8 cellular contexts compared by ENCODE assay signal in the genomic region with DNA sequence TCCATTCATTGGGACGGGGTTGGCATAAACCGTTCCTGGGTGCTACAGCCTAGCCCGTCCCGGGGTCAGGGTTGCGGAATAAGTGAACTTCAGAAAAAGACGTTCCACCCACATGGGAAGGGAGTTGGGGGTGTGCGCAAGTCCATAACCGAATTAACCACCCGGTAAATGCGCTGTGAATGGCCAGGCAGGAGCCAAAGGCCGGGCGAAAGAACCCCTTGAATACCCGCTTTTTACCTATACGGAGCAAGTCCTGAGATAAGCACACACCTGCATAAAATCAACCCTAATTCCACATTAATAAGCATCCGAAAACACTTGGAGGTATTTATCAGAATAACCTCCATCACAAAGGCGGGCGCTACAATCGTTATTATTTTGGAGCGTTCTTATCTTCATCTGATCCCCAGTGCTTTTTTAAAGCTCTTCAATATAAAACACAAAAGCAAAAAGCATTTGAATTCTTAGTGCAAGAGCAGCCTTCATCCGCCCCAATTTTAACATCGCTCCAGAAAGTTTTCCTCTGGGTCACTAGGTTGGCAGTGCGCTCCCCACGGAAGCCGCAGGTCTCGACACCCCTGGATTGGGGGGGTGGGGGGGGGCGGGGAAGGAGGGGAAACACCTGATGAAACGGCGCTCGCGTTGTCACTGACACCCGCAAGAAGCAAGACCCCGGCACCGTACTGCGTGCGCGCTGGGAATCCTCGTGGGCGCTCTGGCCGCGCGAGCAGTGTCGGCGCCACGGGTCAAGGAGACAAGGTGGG. TPM values are rescaled to one million over a fixed set of nuclear protein-coding genes. Genes with fewer than 3 reads are reported as not detected.
A peak's percentile ranks its signal among the peaks of the same experiment; 100 is the strongest.
DNase-seq lines count a peak whose midpoint lies in the region; ATAC-seq and TF ChIP-seq lines count a peak whose summit lies in the region.

No MANE protein-coding gene starts in this region.

- H3K9me3 ChIP-seq in MM.1S (replicated peaks; ENCODE audit: insufficient read depth, low read length) (no peaks in the 10 kb centered on the region), neural cell (ENCODE audit: low read length) (no peaks in the 10 kb centered on the region), BE2C (no peaks in the 10 kb centered on the region)

- H3K27me3 ChIP-seq in MM.1S (replicated peaks; ENCODE audit: insufficient read depth, low read length) = peaks cover 27% of the 10 kb centered on the region
- peaks cover 99% of the 10 kb centered on the region for H3K27me3 ChIP-seq in neural cell (ENCODE audit: insufficient read depth, low read depth, low read length)
- peaks cover 94% of the 10 kb centered on the region for H3K27me3 ChIP-seq in BE2C

- peaks cover 8% of the 10 kb centered on the region for H3K36me3 Mint-ChIP-seq in dendritic cell treated with granulocyte-macrophage colony-stimulating factor and Interleukin-4, amounts not matched to agents 40 ng/mL and 50 ng/mL, for 4 days (ENCODE audit: low read depth)

- H3K27ac ChIP-seq in MM.1S (ENCODE audit: low read length) (no peak overlapping the region), neural cell (ENCODE audit: low read length) (no peak overlapping the region)

- intact Hi-C loops in dendritic cell treated with granulocyte-macrophage colony-stimulating factor and Interleukin-4, amounts not matched to agents 40 ng/mL and 50 ng/mL, for 4 days (cut with micrococcal nuclease) = loop anchor here (5.0 to 10.0 kb wide), 2 partner anchors 398 to 456 kb away; partner anchors contain the start of genes C2orf69 and FTCDNL1

- H3K27me3 Mint-ChIP-seq in dendritic cell treated with granulocyte-macrophage colony-stimulating factor and Interleukin-4, amounts not matched to agents 40 ng/mL and 50 ng/mL, for 4 days = peaks cover 66% of the 10 kb centered on the region

- DNase-seq in COLO668 (lab: John Stamatoyannopoulos, UW; ENCODE audit: unreplicated experiment) = peak; percentile 48
- no peak for DNase-seq in MM.1S
- no peak for DNase-seq in BE2C

- TF ChIP-seq EP300 in neural cell (conservative IDR thresholded peaks at IDR 0.05; ENCODE audit: poor library complexity, severe bottlenecking) = no peak

- no peak overlapping the region for H3K9ac ChIP-seq in MM.1S (ENCODE audit: low read length)
- no peak overlapping the region for H3K9ac ChIP-seq in neural cell (ENCODE audit: low read length)

- no peak overlapping the region for H3K27ac Mint-ChIP-seq in dendritic cell treated with granulocyte-macrophage colony-stimulating factor and Interleukin-4, amounts not matched to agents 40 ng/mL and 50 ng/mL, for 4 days

- H3K9me2 ChIP-seq in MM.1S (replicated peaks; ENCODE audit: insufficient read depth, low read length) (no peaks in the 10 kb centered on the region), neural cell (ENCODE audit: insufficient read depth, low read length) (no peaks in the 10 kb centered on the region)

- peak overlapping the region; percentile 70 for H3K4me3 Mint-ChIP-seq in dendritic cell treated with granulocyte-macrophage colony-stimulating factor and Interleukin-4, amounts not matched to agents 40 ng/mL and 50 ng/mL, for 4 days

- H3K4me1 ChIP-seq in MM.1S (ENCODE audit: low read length) = peaks cover 7% of the 10 kb centered on the region; the same call in 1 of the 2 replicates
- no peaks in the 10 kb centered on the region; the same call in 1 of the 2 replicates for H3K4me1 ChIP-seq in BE2C

- ATAC-seq in GM19395 (IDR thresholded peaks at IDR 0.05; ENCODE audit: unreplicated experiment) = no peak
- ATAC-seq in activated CD4-positive, CD25-positive, alpha-beta regulatory T cell treated with anti-CD3 and anti-CD28 coated beads, Interleukin-2, amount 50 U/mL, for 24 hours = no peak
- no peak for ATAC-seq in GM18909 (IDR thresholded peaks at IDR 0.05; ENCODE audit: poor library complexity, unreplicated experiment)

- H4K20me1 ChIP-seq in MM.1S (ENCODE audit: insufficient read depth, low read length) (no peaks in the 10 kb centered on the region), neural cell (ENCODE audit: insufficient read depth) (no peaks in the 10 kb centered on the region)

- H2AFZ ChIP-seq in MM.1S (ENCODE audit: low read length) (peak overlapping the region; percentile 76; the same call in 1 of the 2 replicates), neural cell (ENCODE audit: low read depth, low read length) (no peak overlapping the region)

- no peaks in the 10 kb centered on the region for H3K9me3 Mint-ChIP-seq in dendritic cell treated with granulocyte-macrophage colony-stimulating factor and Interleukin-4, amounts not matched to agents 40 ng/mL and 50 ng/mL, for 4 days

- H3K36me3 ChIP-seq in MM.1S (replicated peaks; ENCODE audit: insufficient read depth, low read length) (no peaks in the 10 kb centered on the region), neural cell (ENCODE audit: insufficient read depth, low read length) (no peaks in the 10 kb centered on the region), BE2C (no peaks in the 10 kb centered on the region)

- peak overlapping the region; percentile 89 for H3K4me3 ChIP-seq in MM.1S (ENCODE audit: low read length)
- H3K4me3 ChIP-seq in neural cell (ENCODE audit: low read length) = peak overlapping the region; percentile 88
- H3K4me3 ChIP-seq in BE2C (ENCODE audit: low read depth, low read length) = no peak overlapping the region; the same call in 1 of the 2 replicates

- TF ChIP-seq CTCF in MM.1S (IDR thresholded peaks at IDR 0.05; ENCODE audit: low read length) = no peak
- TF ChIP-seq CTCF in neural cell (IDR thresholded peaks at IDR 0.05; ENCODE audit: poor library complexity, severe bottlenecking) = no peak
- no peak for TF ChIP-seq CTCF in BE2C (IDR thresholded peaks at IDR 0.05; ENCODE audit: low read depth, low read length)

- no peak for TF ChIP-seq RAD21 in neural cell (conservative IDR thresholded peaks at IDR 0.05)

- H3K4me1 Mint-ChIP-seq in dendritic cell treated with granulocyte-macrophage colony-stimulating factor and Interleukin-4, amounts not matched to agents 40 ng/mL and 50 ng/mL, for 4 days (ENCODE audit: low read depth) = peaks cover 38% of the 10 kb centered on the region

- no peaks in the 10 kb centered on the region for H3F3A ChIP-seq in MM.1S (ENCODE audit: insufficient read depth, low read length)
- H3F3A ChIP-seq in neural cell (ENCODE audit: insufficient read depth, low read length, poor library complexity, severe bottlenecking) = no peaks in the 10 kb centered on the region

- no peaks in the 10 kb centered on the region for H3K79me2 ChIP-seq in MM.1S (ENCODE audit: low read length)
- H3K79me2 ChIP-seq in neural cell (replicated peaks; ENCODE audit: insufficient read depth, low read length) = no peaks in the 10 kb centered on the region

- H3K4me2 ChIP-seq in MM.1S (ENCODE audit: low read depth, low read length) = peak overlapping the region; percentile 96
- no peak overlapping the region for H3K4me2 ChIP-seq in neural cell (ENCODE audit: low read length)

TF ChIP-seq in neural cell, 6 proteins besides CTCF, POLR2A, EP300 and RAD21:
- no peak for TF ChIP-seq TAF1 (IDR thresholded peaks at IDR 0.05; ENCODE audit: low read depth)
- no peak for TF ChIP-seq POLR2AphosphoS5 (IDR thresholded peaks at IDR 0.05)
- TF ChIP-seq MXI1 (conservative IDR thresholded peaks at IDR 0.05; ENCODE audit: poor library complexity, severe bottlenecking) = no peak
- no peak for TF ChIP-seq REST (IDR thresholded peaks at IDR 0.05; ENCODE audit: borderline replicate concordance)
- peak; percentile 78 for TF ChIP-seq EZH2 (IDR thresholded peaks at IDR 0.05; ENCODE audit: borderline replicate concordance, insufficient read depth, low read length, poor library complexity, severe bottlenecking)
- no peak for TF ChIP-seq SMC3 (conservative IDR thresholded peaks at IDR 0.05; ENCODE audit: poor library complexity)

RNA-seq across cellular contexts. Expression of gene SATB2, which starts 1.2 kb away (rescaled TPM):
- 0.21 TPM in 1 of 2 replicates, not detected in the other for polyA plus RNA-seq in neural cell
- 0.49 and 0.81 TPM in 2 replicates for polyA minus RNA-seq in neural cell
- polyA plus RNA-seq in BE2C (2012; ENCODE audit: insufficient read depth, insufficient read length, low read depth) = 3.2 TPM
